23 cellular contexts compared by ENCODE assay signal in genomic region chr7:17943006-17943405, GRCh38. TPM values are rescaled to one million over a fixed set of nuclear protein-coding genes. Genes with fewer than 3 reads are reported as not detected.
DNase-seq lines count a peak whose midpoint lies in the region; ATAC-seq and TF ChIP-seq lines count a peak whose summit lies in the region.
"Had no signal": no experiment of that assay in that cellular context is flagged by ENCODE, and none has a peak within 500 bp of the region (broad histone marks: within the 10 kb centered on the region; RNA-seq: fewer than 3 reads in every experiment).

No MANE protein-coding gene starts in this region.

- no peaks in the 10 kb centered on the region for H3K36me3 ChIP-seq in trophoblast cell (ENCODE audit: control insufficient read depth in 1 of 2, insufficient read depth in 2 of 2, low read length in 2 of 2)
- H3K36me3 ChIP-seq: BLaER1 treated with 17β-estradiol and CSF1 and Interleukin-3, amounts not matched to agents 10 nM and 100 nM had no signal

- H3K27me3 ChIP-seq in trophoblast cell (ENCODE audit: insufficient read depth, low read length), result no peaks in the 10 kb centered on the region
- H3K27me3 ChIP-seq: BLaER1 treated with 17β-estradiol and CSF1 and Interleukin-3, amounts not matched to agents 10 nM and 100 nM had no signal

- WGBS in trophoblast cell (ENCODE audit: extremely low coverage, insufficient coverage, insufficient read length), result no CpG with 5 or more reads among the region's 2 CpGs

- H3K36me3 Mint-ChIP-seq in T-helper 17 cell (ENCODE audit: low read depth) (peaks cover 6% of the 10 kb centered on the region), nephron (ENCODE audit: low read depth) (no peaks in the 10 kb centered on the region)
- H3K36me3 Mint-ChIP-seq: CD14-positive monocyte; CD4-positive, CD25-positive, alpha-beta regulatory T cell had no signal

- no peak overlapping the region for H3K9ac ChIP-seq in trophoblast cell (ENCODE audit: low read length)
- H3K9ac ChIP-seq: BLaER1 treated with 17β-estradiol and CSF1 and Interleukin-3, amounts not matched to agents 10 nM and 100 nM had no signal

- no peak overlapping the region for H3K4ac ChIP-seq in trophoblast cell (ENCODE audit: low read depth, low read length)

- H3K4me2 ChIP-seq in trophoblast cell (ENCODE audit: low read length), result no peak overlapping the region
- H3K4me2 ChIP-seq: A549; BLaER1 treated with 17β-estradiol and CSF1 and Interleukin-3, amounts not matched to agents 10 nM and 100 nM had no signal

- peak overlapping the region; percentile 79 for H3K27ac Mint-ChIP-seq in T-helper 17 cell
- H3K27ac Mint-ChIP-seq in nephron, result no peak overlapping the region
- H3K27ac Mint-ChIP-seq: B cell, CD14-positive monocyte had no signal

- H2AK5ac ChIP-seq in trophoblast cell (ENCODE audit: low read length), result no peak overlapping the region

- no peak overlapping the region for H4K8ac ChIP-seq in trophoblast cell (ENCODE audit: low read depth, low read length)

- DNase-seq in T-helper 17 cell, result no peak
- peak; percentile 65 to 76 for DNase-seq in trophoblast cell
- DNase-seq in NCI-H1417 treated with DMSO at 0.1 percent for 48 hours (lab: John Stamatoyannopoulos, UW), result no peak
- DNase-seq: AML-193; CD4-positive, alpha-beta memory T cell; CD4-positive, CD25-positive, alpha-beta regulatory T cell; CD8-positive, alpha-beta memory T cell; COR-L47; DMS 273 treated with DMSO at 0.1 percent for 48 hours; DMS153; DMS53; DMS79; DND-41; EL; GDM1 had no signal

- no peak overlapping the region for H4K91ac ChIP-seq in trophoblast cell (ENCODE audit: low read depth, low read length)

- H3K79me1 ChIP-seq in trophoblast cell (ENCODE audit: low read length), result peaks cover 13% of the 10 kb centered on the region

- H3K14ac ChIP-seq in trophoblast cell (ENCODE audit: low read length), result no peak overlapping the region

- H3K27me3 Mint-ChIP-seq in T-helper 17 cell, result no peaks in the 10 kb centered on the region
- no peaks in the 10 kb centered on the region for H3K27me3 Mint-ChIP-seq in nephron (ENCODE audit: low read depth)
- H3K27me3 Mint-ChIP-seq: B cell; CD4-positive, alpha-beta memory T cell had no signal

- H2BK120ac ChIP-seq in trophoblast cell (ENCODE audit: insufficient read depth, low read length, poor library complexity), result no peak overlapping the region

- no peaks in the 10 kb centered on the region for H3K9me3 Mint-ChIP-seq in nephron
- H3K9me3 Mint-ChIP-seq: CD4-positive, alpha-beta memory T cell; CD8-positive, alpha-beta memory T cell had no signal

- H3K27ac ChIP-seq in trophoblast cell (ENCODE audit: low read depth, low read length), result no peak overlapping the region
- H3K27ac ChIP-seq: 22Rv1; A549; BLaER1 treated with 17β-estradiol and CSF1 and Interleukin-3, amounts not matched to agents 10 nM and 100 nM had no signal

- H3K18ac ChIP-seq in trophoblast cell (ENCODE audit: low read length), result no peak overlapping the region

- H4K12ac ChIP-seq in trophoblast cell (ENCODE audit: low read depth, low read length), result no peak overlapping the region

- H3K23ac ChIP-seq in trophoblast cell (ENCODE audit: low read length), result no peak overlapping the region

- H2BK5ac ChIP-seq in trophoblast cell (ENCODE audit: low read depth, low read length, poor library complexity), result no peak overlapping the region

- peaks cover 9% of the 10 kb centered on the region for H3K79me2 ChIP-seq in trophoblast cell (ENCODE audit: control insufficient read depth, insufficient read depth, low read length, poor library complexity)

- ATAC-seq in T-helper 17 cell, result no peak
- no peak for ATAC-seq in HG02759 (IDR thresholded peaks at IDR 0.05; ENCODE audit: unreplicated experiment)
- ATAC-seq: A549, GM12878 had no signal

- H3K4me1 Mint-ChIP-seq in T-helper 17 cell, result peaks cover 42% of the 10 kb centered on the region
- H3K4me1 Mint-ChIP-seq in nephron, result peaks cover 18% of the 10 kb centered on the region

- TF ChIP-seq CTCF in nephron (IDR thresholded peaks at IDR 0.05; ENCODE audit: unreplicated experiment in 3 of 3), result no peak

- H3K4me3 Mint-ChIP-seq in T-helper 17 cell (no peak overlapping the region), nephron (peak overlapping the region in 2 of 3 experiments; percentile 8 to 40)
- H3K4me3 Mint-ChIP-seq: CD14-positive monocyte had no signal

- H3K4me3 ChIP-seq in trophoblast cell (ENCODE audit: low read depth, low read length), result no peak overlapping the region
- H3K4me3 ChIP-seq: A549; BLaER1 treated with 17β-estradiol and CSF1 and Interleukin-3, amounts not matched to agents 10 nM and 100 nM; GM12878 had no signal

- H3K9me3 ChIP-seq in T-helper 17 cell (ENCODE audit: control insufficient read depth, low read length, poor library complexity, severe bottlenecking), result no peaks in the 10 kb centered on the region
- H3K9me3 ChIP-seq in trophoblast cell (ENCODE audit: insufficient read depth, low read depth, low read length), result no peaks in the 10 kb centered on the region
- H3K9me3 ChIP-seq: A549; BLaER1 treated with 17β-estradiol and CSF1 and Interleukin-3, amounts not matched to agents 10 nM and 100 nM had no signal

- H3K4me1 ChIP-seq in trophoblast cell (ENCODE audit: control insufficient read depth in 1 of 2, insufficient read depth in 2 of 2, low read length in 2 of 2), result peaks cover 0 to 2% of the 10 kb centered on the region in 2 experiments

- no peak overlapping the region for H2BK12ac ChIP-seq in trophoblast cell (ENCODE audit: low read length)

- no peak overlapping the region for H2AFZ ChIP-seq in trophoblast cell (ENCODE audit: insufficient read depth, low read length, poor library complexity)

RNA-seq across cellular contexts. Expression of gene SNX13, which starts 2.7 kb away (rescaled TPM):
- 10 to 100 TPM; 29.2 to 29.6 TPM for total RNA-seq in T-helper 17 cell
- 29.8 and 31.6 TPM in 2 replicates for polyA plus RNA-seq in trophoblast cell (2013)

Comparison
In these comparisons a context has a peak if more than half of its experiments do, and no peak if none do; other contexts are left out.
1. DNase-seq: peak in trophoblast cell (2 of 2); none in T-helper 17 cell (0 of 3) and NCI-H1417 treated with DMSO at 0.1 percent for 48 hours (single experiment).